Comparison of ENCODE assay signal across 8 cellular contexts in genomic region chr11:118691926-118692830, GRCh38. TPM values are rescaled to one million over a fixed set of nuclear protein-coding genes. Genes with fewer than 3 reads are reported as not detected.
DNase-seq lines count a peak whose midpoint lies in the region; ATAC-seq and TF ChIP-seq lines count a peak whose summit lies in the region.

No MANE protein-coding gene starts in this region.

- POLR2A ChIA-PET in PC-3 (lab: Charles Lee; ENCODE audit: unreplicated experiment): no interaction called here

- no peak overlapping the region for H3K4me3 ChIP-seq in PC-3 (ENCODE audit: low read length)

- no peaks in the 10 kb centered on the region for H3K79me2 ChIP-seq in PC-3 (ENCODE audit: low read length)

- H3K27me3 ChIP-seq in PC-3 (ENCODE audit: low read length): no peaks in the 10 kb centered on the region

- H3K27me3 Mint-ChIP-seq in natural killer cell treated with Interleukin-12 subunit alpha and Interleukin-12 subunit beta and Interleukin-15 and Interleukin-18, amount 100 ng/mL, for 72 hours: peaks cover 0 to 6% of the 10 kb centered on the region in 2 donors

- no TSS peak for BruUV-seq in PC-3 (replicated peaks; lab: Mats Ljungman, UMichigan)

- peaks cover 30 to 43% of the 10 kb centered on the region in 2 donors for H3K4me1 Mint-ChIP-seq in natural killer cell treated with Interleukin-12 subunit alpha and Interleukin-12 subunit beta and Interleukin-15 and Interleukin-18, amount 100 ng/mL, for 72 hours (ENCODE audit: low read depth in 2 of 2)

- CTCF ChIA-PET in PC-3 (lab: Charles Lee): no interaction called here

- H3K27ac Mint-ChIP-seq in natural killer cell treated with Interleukin-12 subunit alpha and Interleukin-12 subunit beta and Interleukin-15 and Interleukin-18, amount 100 ng/mL, for 72 hours: peak overlapping the region in 1 of 2 donors; percentile 36

- H3F3A ChIP-seq in PC-3 (ENCODE audit: low read length, unreplicated experiment): no peaks in the 10 kb centered on the region

- no peaks in the 10 kb centered on the region for H3K36me3 ChIP-seq in PC-3 (ENCODE audit: low read depth, low read length)

- peak overlapping the region; percentile 55 for H3K4me3 Mint-ChIP-seq in natural killer cell treated with Interleukin-12 subunit alpha and Interleukin-12 subunit beta and Interleukin-15 and Interleukin-18, amount 100 ng/mL, for 72 hours

- DNase-seq in GDM1 (lab: John Stamatoyannopoulos, UW) (peak; percentile 31), PC-3 (peak; percentile 58), medulla oblongata (ENCODE audit: extremely low spot score) (no peak), GM10266 (ENCODE audit: extremely low spot score) (no peak), DMS153 (lab: John Stamatoyannopoulos, UW) (no peak)
- peak; percentile 66 for DNase-seq in activated naive CD4-positive, alpha-beta T cell treated with anti-CD3 and anti-CD28 coated beads, Interleukin-2, amount 50 U/mL, for 16 hours
- DNase-seq in natural killer cell treated with Interleukin-12 subunit alpha and Interleukin-12 subunit beta and Interleukin-15 and Interleukin-18, amount 100 ng/mL, for 72 hours (ENCODE audit: low spot score): no peak

- H3K4me1 ChIP-seq in PC-3 (ENCODE audit: insufficient read depth, low read length): peaks cover 10% of the 10 kb centered on the region; the same call in 1 of the 2 replicates

- TF ChIP-seq CTCF in PC-3 (conservative IDR thresholded peaks at IDR 0.05; ENCODE audit: low read depth, low read length): no peak
- TF ChIP-seq CTCF in GM10266 (IDR thresholded peaks at IDR 0.05; ENCODE audit: control insufficient read depth, insufficient read depth, low read depth, missing control alignments): no peak

- H3K9me3 ChIP-seq in PC-3 (ENCODE audit: low read length): no peaks in the 10 kb centered on the region

- intact Hi-C loops in PC-3 (cut with micrococcal nuclease): loop anchor here (2.0 kb wide), 2 partner anchors 65 to 99 kb away; partner anchors contain the start of gene DDX6

- no peaks in the 10 kb centered on the region for H3K36me3 Mint-ChIP-seq in natural killer cell treated with Interleukin-12 subunit alpha and Interleukin-12 subunit beta and Interleukin-15 and Interleukin-18, amount 100 ng/mL, for 72 hours

- no peak overlapping the region for H3K27ac ChIP-seq in PC-3 (ENCODE audit: low read length)

- H4K20me1 ChIP-seq in PC-3 (ENCODE audit: low read length): no peaks in the 10 kb centered on the region

- no peak overlapping the region for H3K9ac ChIP-seq in PC-3 (ENCODE audit: low read length)

- H3K9me3 Mint-ChIP-seq in natural killer cell treated with Interleukin-12 subunit alpha and Interleukin-12 subunit beta and Interleukin-15 and Interleukin-18, amount 100 ng/mL, for 72 hours: no peaks in the 10 kb centered on the region

- ATAC-seq in PC-3 (no peak), GM19455 (IDR thresholded peaks at IDR 0.05; ENCODE audit: unreplicated experiment) (no peak)
- ATAC-seq in natural killer cell treated with Interleukin-12 subunit alpha and Interleukin-12 subunit beta and Interleukin-15 and Interleukin-18, amount 100 ng/mL, for 72 hours: peak; percentile 25 to 73

- no peak overlapping the region for H3K4me2 ChIP-seq in PC-3 (ENCODE audit: low read length)

- H2AFZ ChIP-seq in PC-3 (ENCODE audit: low read length): no peak overlapping the region

- no peaks in the 10 kb centered on the region for H3K9me2 ChIP-seq in PC-3 (replicated peaks; ENCODE audit: low read length)

RNA-seq across cellular contexts. Expression of gene TREH, which starts 12.7 kb away (rescaled TPM):
- total RNA-seq in PC-3 (2014; rRNA removed): not detected in 2 replicates
- total RNA-seq in natural killer cell treated with Interleukin-12 subunit alpha and Interleukin-12 subunit beta and Interleukin-15 and Interleukin-18, amount 100 ng/mL, for 72 hours: not detected

Comparison
In these comparisons a context has a peak if more than half of its experiments do, and no peak if none do; other contexts are left out.
1. DNase-seq: peak in GDM1 (single experiment), PC-3 (single experiment) and activated naive CD4-positive, alpha-beta T cell treated with anti-CD3 and anti-CD28 coated beads, Interleukin-2, amount 50 U/mL, for 16 hours (single experiment); none in natural killer cell treated with Interleukin-12 subunit alpha and Interleukin-12 subunit beta and Interleukin-15 and Interleukin-18, amount 100 ng/mL, for 72 hours (single experiment), medulla oblongata (single experiment), GM10266 (single experiment) and DMS153 (single experiment).
2. ATAC-seq: peak in natural killer cell treated with Interleukin-12 subunit alpha and Interleukin-12 subunit beta and Interleukin-15 and Interleukin-18, amount 100 ng/mL, for 72 hours (2 of 2); none in PC-3 (single experiment) and GM19455 (single experiment).